ENCODE assay signal across 19 cellular contexts in genomic region chr4:147233-147632, GRCh38.
"Had no signal": no experiment of that assay in that cellular context is flagged by ENCODE, and none has a peak within 500 bp of the region (broad histone marks: within the 10 kb centered on the region; RNA-seq: fewer than 3 reads in every experiment).

No MANE protein-coding gene starts in this region.

- H3K4me1 ChIP-seq: colonic mucosa, right atrium auricular region, tibial artery, upper lobe of right lung, vagina had no signal

- H3K36me3 ChIP-seq: colonic mucosa, upper lobe of right lung had no signal

- H3K27me3 Mint-ChIP-seq: naive thymus-derived CD8-positive, alpha-beta T cell had no signal

- H3K4me3 ChIP-seq: colonic mucosa, hepatocyte, right atrium auricular region, tibial artery, upper lobe of right lung, vagina had no signal

- DNase-seq: colonic mucosa; dermis blood vessel endothelial cell; foreskin melanocyte; head of caudate nucleus; kidney; left colon; left ventricle myocardium superior; mesendoderm; naive thymus-derived CD8-positive, alpha-beta T cell; posterior cingulate gyrus; small intestine; stimulated activated CD4-positive, alpha-beta T cell treated with anti-CD3 and anti-CD28 coated beads, Interleukin-12 subunit alpha, Interleukin-12 subunit beta, amount 100 ng/mL, for 4 hours; stimulated activated naive CD8-positive, alpha-beta T cell treated with anti-CD3 and anti-CD28 coated beads, Interleukin-15, Interleukin-2, amounts not matched to agents 100 U/mL and 50 U/mL, for 24 hours; tibial artery; upper lobe of right lung had no signal

- H3K4me3 Mint-ChIP-seq: naive thymus-derived CD8-positive, alpha-beta T cell; neural crest cell had no signal

- ATAC-seq: left colon; left ventricle myocardium superior; naive thymus-derived CD8-positive, alpha-beta T cell; stimulated activated naive CD8-positive, alpha-beta T cell treated with anti-CD3 and anti-CD28 coated beads, Interleukin-15, Interleukin-2, amounts not matched to agents 100 U/mL and 50 U/mL, for 24 hours; upper lobe of right lung had no signal

- H3K4me2 ChIP-seq: hepatocyte had no signal

- H3K4me1 Mint-ChIP-seq: naive thymus-derived CD8-positive, alpha-beta T cell; neural crest cell had no signal

- H3K27ac ChIP-seq: colonic mucosa, hepatocyte, right atrium auricular region, tibial artery, upper lobe of right lung, vagina had no signal

- H3K27ac Mint-ChIP-seq: naive thymus-derived CD8-positive, alpha-beta T cell had no signal

- H3K27me3 ChIP-seq: colonic mucosa, hepatocyte, right atrium auricular region, tibial artery, upper lobe of right lung, vagina had no signal
